Comparison of ENCODE assay signal across 7 cellular contexts in genomic region chrX:15853586-15854079, GRCh38. TPM values are rescaled to one million over a fixed set of nuclear protein-coding genes. Genes with fewer than 3 reads are reported as not detected.
A peak's percentile ranks its signal among the peaks of the same experiment; 100 is the strongest.
DNase-seq lines count a peak whose midpoint lies in the region; TF ChIP-seq lines count a peak whose summit lies in the region.

No MANE protein-coding gene starts in this region.

- peaks cover 55 to 59% of the 10 kb centered on the region in 2 experiments for H3K4me1 Mint-ChIP-seq in H9

- no peak overlapping the region for H3K56ac ChIP-seq in H9 (ENCODE audit: insufficient read length, low read depth, low read length)

- no peak overlapping the region for H3K23ac ChIP-seq in H9 (ENCODE audit: insufficient read length, low read depth, low read length)

- H3K79me1 ChIP-seq in H9 (ENCODE audit: insufficient read depth, low read depth, low read length, poor library complexity, severe bottlenecking), result no peaks in the 10 kb centered on the region

- H3K36me3 Mint-ChIP-seq in H9 (ENCODE audit: insufficient read depth in 1 of 3, low read depth in 3 of 3), result peaks cover 41 to 50% (median 48%) of the 10 kb centered on the region in 3 experiments; a peak in 6 of 7 replicates

- peaks cover 41% of the 10 kb centered on the region for H3K79me2 ChIP-seq in H9 (ENCODE audit: insufficient read depth, low read length)

- H3K9ac ChIP-seq in H9 (ENCODE audit: extremely low read depth, insufficient read length, low read length) (peak overlapping the region; percentile 91), SK-N-MC (ENCODE audit: insufficient read length) (peak overlapping the region; percentile 66)

- H3K4me1 ChIP-seq in H9 (ENCODE audit: insufficient read depth, low read length), result no peaks in the 10 kb centered on the region; the same call in 1 of the 2 replicates

- H4K20me1 ChIP-seq in H9 (ENCODE audit: control insufficient read depth, insufficient read depth, insufficient read length), result no peaks in the 10 kb centered on the region

- H3K4me2 ChIP-seq in H9 (ENCODE audit: insufficient read depth, insufficient read length, low read length), result peak overlapping the region; percentile 96

- H4K91ac ChIP-seq in H9 (ENCODE audit: insufficient read length, low read depth, low read length), result no peak overlapping the region

- no peak overlapping the region for H2BK120ac ChIP-seq in H9 (ENCODE audit: low read depth, low read length, poor library complexity, severe bottlenecking)

- peak overlapping the region; percentile 78 to 85 (median 78); a peak in 5 of 7 replicates for H3K27ac Mint-ChIP-seq in H9

- H3K27ac ChIP-seq in H9 (ENCODE audit: insufficient read length, low read depth, low read length) (peak overlapping the region; percentile 16), SK-N-MC (no peak overlapping the region)

- H3K4me3 Mint-ChIP-seq in H9, result peak overlapping the region; percentile 87 to 93

- peak overlapping the region; percentile 66; the same call in 1 of the 2 replicates for H3K14ac ChIP-seq in H9 (ENCODE audit: insufficient read depth, low read length)

- no peak overlapping the region for H2BK15ac ChIP-seq in H9 (ENCODE audit: low read depth, low read length)

- H2AK5ac ChIP-seq in H9 (ENCODE audit: insufficient read length, low read length), result no peak overlapping the region

- no peak overlapping the region for H3K18ac ChIP-seq in H9 (ENCODE audit: insufficient read length, low read depth, low read length)

- TF ChIP-seq CTCF in H9 (conservative IDR thresholded peaks at IDR 0.05), result no peak
- TF ChIP-seq CTCF in fibroblast of pulmonary artery (IDR thresholded peaks at IDR 0.05; ENCODE audit: low read length, missing control alignments), result no peak

- H3K9me3 Mint-ChIP-seq in H9, result no peaks in the 10 kb centered on the region; a peak in 1 of 5 replicates

- no CpG with 5 or more reads among the region's 14 CpGs for WGBS in H9 (ENCODE audit: extremely low coverage, insufficient read length, low lambda C conversion rate)

- no peak overlapping the region for H2BK20ac ChIP-seq in H9 (ENCODE audit: low read depth, low read length, poor library complexity, severe bottlenecking)

- peaks cover 19% of the 10 kb centered on the region for H3K23me2 ChIP-seq in H9 (ENCODE audit: insufficient read length, low read depth, low read length, poor library complexity, severe bottlenecking)

- no peak overlapping the region for H3T11ph ChIP-seq in H9 (ENCODE audit: low read length)

- H3K9me3 ChIP-seq in H9 (ENCODE audit: control insufficient read depth, low read depth, low read length), result no peaks in the 10 kb centered on the region
- no peaks in the 10 kb centered on the region for H3K9me3 ChIP-seq in SK-N-MC (ENCODE audit: low read depth, low read length)

- H3K4me3 ChIP-seq in SK-N-MC (peak overlapping the region; percentile 88), fibroblast of pulmonary artery (replicated peaks; ENCODE audit: low read depth, low read length) (peak overlapping the region; percentile 61), skeletal muscle cell (ENCODE audit: low read depth, low read length) (peak overlapping the region; percentile 62)

- H4K8ac ChIP-seq in H9 (replicated peaks; ENCODE audit: insufficient read length, low read depth, low read length), result no peak overlapping the region

- no peak overlapping the region for H2AFZ ChIP-seq in H9 (ENCODE audit: low read length)

- no peak overlapping the region for H2BK12ac ChIP-seq in H9 (ENCODE audit: insufficient read length, low read depth, low read length)

- no peaks in the 10 kb centered on the region for H3K36me3 ChIP-seq in SK-N-MC (ENCODE audit: insufficient read depth, low read length)

- H3K4ac ChIP-seq in H9 (ENCODE audit: low read depth, low read length), result no peak overlapping the region

- no peak overlapping the region for H4K5ac ChIP-seq in H9 (ENCODE audit: insufficient read length, low read depth, low read length)

- H3K27me3 ChIP-seq in H9 (ENCODE audit: insufficient read depth, low read length), result no peaks in the 10 kb centered on the region

- no peak for DNase-seq in H9
- no peak for DNase-seq in SK-N-MC (ENCODE audit: low read depth, low spot score)
- DNase-seq in fibroblast of pulmonary artery (ENCODE audit: low read depth), result no peak
- DNase-seq in skeletal muscle cell (ENCODE audit: low read depth), result no peak
- no peak for DNase-seq in germinal center (ENCODE audit: low spot score)
- no peak for DNase-seq in pons (ENCODE audit: low spot score)
- DNase-seq in Ammon's horn (ENCODE audit: low spot score), result no peak

- H2BK5ac ChIP-seq in H9 (ENCODE audit: insufficient read length, low read length), result no peak overlapping the region

- H3K27me3 Mint-ChIP-seq in H9 (ENCODE audit: low read depth), result no peaks in the 10 kb centered on the region

RNA-seq across cellular contexts. Expression of gene AP1S2, which starts 1.0 kb away (rescaled TPM):
- 362 and 367 TPM in 2 replicates for total RNA-seq in H9 (2021)
